9 cellular contexts compared by ENCODE assay signal in genomic region chr17:40113961-40114272, GRCh38. TPM values are rescaled to one million over a fixed set of nuclear protein-coding genes. Genes with fewer than 3 reads are reported as not detected.
DNase-seq lines count a peak whose midpoint lies in the region; TF ChIP-seq lines count a peak whose summit lies in the region.
"Had no signal": no experiment of that assay in that cellular context is flagged by ENCODE, and none has a peak within 500 bp of the region (broad histone marks: within the 10 kb centered on the region; RNA-seq: fewer than 3 reads in every experiment).

No MANE protein-coding gene starts in this region.

- POLR2A ChIA-PET in activated CD4-positive, alpha-beta memory T cell treated with anti-CD3 and anti-CD28 coated beads, Interleukin-2, amount 10 ng/mL, durations not matched to agents 7 days and 5 days (lab: Charles Lee), result interaction anchor here (0.6 to 6.9 kb wide), 19 partner anchors 9 to 705 kb away, joined by 3 to 132 read pairs (median 6); partner anchors contain the start of genes CASC3, CDC6, MED24 and MSL1

- H3K36me3 Mint-ChIP-seq in activated CD4-positive, alpha-beta memory T cell treated with anti-CD3 and anti-CD28 coated beads, Interleukin-2, amount 10 ng/mL, durations not matched to agents 7 days and 5 days (ENCODE audit: low read depth), result no peaks in the 10 kb centered on the region
- peaks cover 0 to 6% (median 0%) of the 10 kb centered on the region in 3 donors for H3K36me3 Mint-ChIP-seq in immature natural killer cell

- no peak for TF ChIP-seq POLR2A in stomach (IDR thresholded peaks at IDR 0.05)

- WGBS in stomach, 5 donors, result 51 to 68% (median 60%) methylated on average over 5 of the region's 5 CpGs

- DNase-seq in NCI-H82 (lab: John Stamatoyannopoulos, UW) (peak; percentile 45), NCI-H82 treated with DMSO at 0.1 percent for 48 hours (lab: John Stamatoyannopoulos, UW; ENCODE audit: unreplicated experiment) (no peak), immature natural killer cell (no peak), stomach (no peak), SKM-1 treated with dmso at 0.1 percent for 144 hours (lab: John Stamatoyannopoulos, UW; ENCODE audit: unreplicated experiment) (no peak), DMS153 (lab: John Stamatoyannopoulos, UW) (no peak), kidney glomerular epithelial cell (lab: John Stamatoyannopoulos, UW) (no peak)
- no peak for DNase-seq in activated CD4-positive, alpha-beta memory T cell treated with anti-CD3 and anti-CD28 coated beads, Interleukin-2, amount 10 ng/mL, durations not matched to agents 7 days and 5 days
- DNase-seq: 8988T had no signal

- intact Hi-C loops in stomach (cut with DNase I; ENCODE audit: low total_unique reads), result no loop called here

- H3K4me3 ChIP-seq in stomach, result peak overlapping the region in 3 of 4 donors; percentile 43 to 55 (median 44)

- H3K27me3 ChIP-seq in stomach, result no peaks in the 10 kb centered on the region

- peaks cover 46 to 73% (median 64%) of the 10 kb centered on the region in 4 donors for H3K4me1 ChIP-seq in stomach

- TF ChIP-seq CTCF in stomach (IDR thresholded peaks at IDR 0.05), result no peak

- H3K27ac ChIP-seq in stomach, result peak overlapping the region; percentile 39 to 98 (median 97)

- H3K27me3 Mint-ChIP-seq in activated CD4-positive, alpha-beta memory T cell treated with anti-CD3 and anti-CD28 coated beads, Interleukin-2, amount 10 ng/mL, durations not matched to agents 7 days and 5 days, result no peaks in the 10 kb centered on the region
- peaks cover 8 to 14% (median 8%) of the 10 kb centered on the region in 3 donors for H3K27me3 Mint-ChIP-seq in immature natural killer cell (ENCODE audit: low read depth in 3 of 3)

- H3K4me3 Mint-ChIP-seq in activated CD4-positive, alpha-beta memory T cell treated with anti-CD3 and anti-CD28 coated beads, Interleukin-2, amount 10 ng/mL, durations not matched to agents 7 days and 5 days, result peak overlapping the region; percentile 76
- H3K4me3 Mint-ChIP-seq in immature natural killer cell, result peak overlapping the region; percentile 81 to 91 (median 83)

- no peaks in the 10 kb centered on the region for H3K36me3 ChIP-seq in stomach

- H3K9me3 Mint-ChIP-seq in activated CD4-positive, alpha-beta memory T cell treated with anti-CD3 and anti-CD28 coated beads, Interleukin-2, amount 10 ng/mL, durations not matched to agents 7 days and 5 days, result no peaks in the 10 kb centered on the region
- no peaks in the 10 kb centered on the region for H3K9me3 Mint-ChIP-seq in immature natural killer cell

- CTCF ChIA-PET in activated CD4-positive, alpha-beta memory T cell treated with anti-CD3 and anti-CD28 coated beads, Interleukin-2, amount 10 ng/mL, durations not matched to agents 7 days and 5 days (lab: Charles Lee), result interaction anchor here (0.6 to 7.4 kb wide), 33 partner anchors 10 to 1309 kb away, joined by 3 to 141 read pairs (median 9); partner anchors contain the start of genes CASC3, CSF3, MED24 and MSL1

- H3K27ac Mint-ChIP-seq in activated CD4-positive, alpha-beta memory T cell treated with anti-CD3 and anti-CD28 coated beads, Interleukin-2, amount 10 ng/mL, durations not matched to agents 7 days and 5 days, result peak overlapping the region; percentile 68
- peak overlapping the region in 5 of 6 donors; percentile 44 to 94 (median 71) for H3K27ac Mint-ChIP-seq in immature natural killer cell

- no peak for TF ChIP-seq EP300 in stomach (IDR thresholded peaks at IDR 0.05)

- H3K9me3 ChIP-seq in stomach, result no peaks in the 10 kb centered on the region

- H3K4me1 Mint-ChIP-seq in activated CD4-positive, alpha-beta memory T cell treated with anti-CD3 and anti-CD28 coated beads, Interleukin-2, amount 10 ng/mL, durations not matched to agents 7 days and 5 days, result peaks cover 53% of the 10 kb centered on the region
- H3K4me1 Mint-ChIP-seq in immature natural killer cell, result peaks cover 49 to 51% of the 10 kb centered on the region in 2 donors

RNA-seq across cellular contexts. Expression of gene MSL1, which starts 7.9 kb away (rescaled TPM):
- total RNA-seq in activated CD4-positive, alpha-beta memory T cell treated with anti-CD3 and anti-CD28 coated beads, Interleukin-2, amount 10 ng/mL, durations not matched to agents 7 days and 5 days, result 100 to 1,000 TPM; 102 to 103 TPM
- 10 to 100 TPM in 2 of 3 donors, 1 to 10 TPM in 1; 5.6 to 16.2 (median 11.1) TPM for polyA plus RNA-seq in immature natural killer cell
- 100 to 1,000 TPM in 2 of 5 donors, 10 to 100 TPM in 3; 47.1 to 322 (median 90.1) TPM for total RNA-seq in stomach
- 10 to 100 TPM; 29.3 to 63.8 (median 32.7) TPM for polyA plus RNA-seq in stomach

RNA-seq across cellular contexts. Expression of gene NR1D1, which starts 13.5 kb away (rescaled TPM):
- total RNA-seq in activated CD4-positive, alpha-beta memory T cell treated with anti-CD3 and anti-CD28 coated beads, Interleukin-2, amount 10 ng/mL, durations not matched to agents 7 days and 5 days, result 1 to 10 TPM; 5.2 to 5.9 TPM
- 1 to 10 TPM in 1 of 3 donors, under 1 TPM in 1, not detected in 1; 0.49 to 2.8 TPM for polyA plus RNA-seq in immature natural killer cell
- total RNA-seq in stomach, result 10 to 100 TPM in 2 of 5 donors, 1 to 10 TPM in 3; 2.8 to 14.9 (median 9.0) TPM
- polyA plus RNA-seq in stomach, result 10 to 100 TPM in 1 of 3 donors, 1 to 10 TPM in 2; 5.5 to 20.5 (median 9.6) TPM

RNA-seq across cellular contexts. Expression of gene CASC3, which starts 26.4 kb away (rescaled TPM):
- total RNA-seq in activated CD4-positive, alpha-beta memory T cell treated with anti-CD3 and anti-CD28 coated beads, Interleukin-2, amount 10 ng/mL, durations not matched to agents 7 days and 5 days, result 10 to 100 TPM; 84.5 to 89.1 TPM
- 10 to 100 TPM; 24.5 to 53.5 (median 27.7) TPM for polyA plus RNA-seq in immature natural killer cell
- total RNA-seq in stomach, result 100 to 1,000 TPM in 2 of 5 donors, 10 to 100 TPM in 3; 41.9 to 198 (median 85.5) TPM
- 10 to 100 TPM; 27.6 to 42.2 (median 37.0) TPM for polyA plus RNA-seq in stomach

RNA-seq across cellular contexts. Expression of gene THRA, which starts 51.2 kb away (rescaled TPM):
- 1 to 10 TPM; 8.4 TPM for total RNA-seq in activated CD4-positive, alpha-beta memory T cell treated with anti-CD3 and anti-CD28 coated beads, Interleukin-2, amount 10 ng/mL, durations not matched to agents 7 days and 5 days
- polyA plus RNA-seq in immature natural killer cell (10 to 100 TPM in 1 of 3 donors, 1 to 10 TPM in 2; 5.0 to 15.0 (median 8.0) TPM), stomach (10 to 100 TPM; 21.4 to 37.0 (median 26.4) TPM)
- total RNA-seq in stomach, result 10 to 100 TPM; 21.1 to 52.2 (median 38.4) TPM

RNA-seq across cellular contexts. Expression of gene MED24, which starts 59.7 kb away (rescaled TPM):
- total RNA-seq in activated CD4-positive, alpha-beta memory T cell treated with anti-CD3 and anti-CD28 coated beads, Interleukin-2, amount 10 ng/mL, durations not matched to agents 7 days and 5 days, result 10 to 100 TPM; 82.2 to 84.2 TPM
- polyA plus RNA-seq in immature natural killer cell (10 to 100 TPM; 34.8 to 75.8 (median 53.2) TPM), stomach (10 to 100 TPM; 24.1 to 49.5 (median 32.7) TPM)
- 100 to 1,000 TPM in 2 of 5 donors, 10 to 100 TPM in 3; 55.4 to 336 (median 91.6) TPM for total RNA-seq in stomach
